9 cellular contexts compared by ENCODE assay signal in genomic region chr18:57435851-57436192, GRCh38. TPM values are rescaled to one million over a fixed set of nuclear protein-coding genes. Genes with fewer than 3 reads are reported as not detected.
DNase-seq lines count a peak whose midpoint lies in the region; ATAC-seq, FAIRE-seq and TF ChIP-seq lines count a peak whose summit lies in the region.
"Had no signal": no experiment of that assay in that cellular context is flagged by ENCODE, and none has a peak within 500 bp of the region (broad histone marks: within the 10 kb centered on the region; RNA-seq: fewer than 3 reads in every experiment).

No MANE protein-coding gene starts in this region.

- H3K36me3 ChIP-seq in BLaER1, result no peaks in the 10 kb centered on the region
- no peaks in the 10 kb centered on the region for H3K36me3 ChIP-seq in ascending aorta
- no peaks in the 10 kb centered on the region for H3K36me3 ChIP-seq in naive thymus-derived CD4-positive, alpha-beta T cell (ENCODE audit: control insufficient read depth in 2 of 3, insufficient read depth in 3 of 3, low read length in 3 of 3)

- peaks cover 78% of the 10 kb centered on the region for H4K20me1 ChIP-seq in BLaER1

- H3K4me3 ChIP-seq in BLaER1, result no peak overlapping the region
- peak overlapping the region; percentile 23 to 50 for H3K4me3 ChIP-seq in ascending aorta
- H3K4me3 ChIP-seq in naive thymus-derived CD4-positive, alpha-beta T cell (ENCODE audit: low read length), result no peak overlapping the region

- no peak overlapping the region for H3K9ac ChIP-seq in BLaER1

- DNase-seq in GM13977 (ENCODE audit: low spot score), result peak; percentile 21
- no peak for DNase-seq in ascending aorta (ENCODE audit: low spot score in 2 of 2)
- no peak for DNase-seq in naive thymus-derived CD4-positive, alpha-beta T cell
- DNase-seq in urothelium cell line (ENCODE audit: low spot score), result no peak
- DNase-seq in DMS114 treated with DMSO at 0.1 percent for 48 hours (lab: John Stamatoyannopoulos, UW; ENCODE audit: unreplicated experiment), result no peak
- DNase-seq in stimulated activated CD8-positive, alpha-beta memory T cell treated with anti-CD3 and anti-CD28 coated beads, Interleukin-4, amount 100 ng/mL, for 48 hours, result no peak
- DNase-seq: GF-D8 had no signal

- peak overlapping the region in 2 of 9 donors; percentile 59 to 77 for H3K27ac Mint-ChIP-seq in naive thymus-derived CD4-positive, alpha-beta T cell

- peaks cover 0 to 5% (median 3%) of the 10 kb centered on the region in 5 donors for H3K36me3 Mint-ChIP-seq in naive thymus-derived CD4-positive, alpha-beta T cell

- ATAC-seq in naive thymus-derived CD4-positive, alpha-beta T cell, result no peak
- ATAC-seq in HG03025 (IDR thresholded peaks at IDR 0.05; ENCODE audit: low FRiP score, unreplicated experiment), result no peak

- H3K27me3 Mint-ChIP-seq in naive thymus-derived CD4-positive, alpha-beta T cell, result peaks cover 76 to 89% (median 81%) of the 10 kb centered on the region in 5 donors

- H3K27ac ChIP-seq in BLaER1 (no peak overlapping the region), ascending aorta (no peak overlapping the region)
- H3K27ac ChIP-seq in naive thymus-derived CD4-positive, alpha-beta T cell (ENCODE audit: low read depth, low read length), result no peak overlapping the region

- peaks cover 0 to 33% (median 10%) of the 10 kb centered on the region in 11 donors for H3K9me3 Mint-ChIP-seq in naive thymus-derived CD4-positive, alpha-beta T cell

- H3K4me1 ChIP-seq in BLaER1 (peaks cover 31% of the 10 kb centered on the region), ascending aorta (peaks cover 3 to 20% of the 10 kb centered on the region in 2 donors)
- H3K4me1 ChIP-seq in naive thymus-derived CD4-positive, alpha-beta T cell (ENCODE audit: control insufficient read depth in 2 of 2, insufficient read depth in 2 of 2, low read length in 2 of 2), result peaks cover 0 to 10% of the 10 kb centered on the region in 2 donors

- H3K9me3 ChIP-seq in BLaER1 (peaks cover 6% of the 10 kb centered on the region; the same call in 1 of the 2 replicates), ascending aorta (no peaks in the 10 kb centered on the region)
- peaks cover 0 to 9% (median 0%) of the 10 kb centered on the region in 3 experiments for H3K9me3 ChIP-seq in naive thymus-derived CD4-positive, alpha-beta T cell (ENCODE audit: control insufficient read depth in 2 of 3, low read length in 3 of 3)

- TF ChIP-seq CTCF in GM13977 (IDR thresholded peaks at IDR 0.05; ENCODE audit: extremely low read depth, insufficient read depth, missing control alignments) (no peak), ascending aorta (IDR thresholded peaks at IDR 0.05) (no peak)

- no peak for FAIRE-seq in urothelium cell line (lab: Jason Lieb, UNC)

- 0 out of 2 replicates have a peak overlapping the region, but pooled peaks have one; percentile 12 for H3K4me2 ChIP-seq in BLaER1

- intact Hi-C loops in ascending aorta (cut with DNase I), result loop anchor here (10.0 kb wide), 1 partner anchor 409 kb away; no protein-coding TSS in a partner anchor
- intact Hi-C loops in naive thymus-derived CD4-positive, alpha-beta T cell (cut with micrococcal nuclease), result loop anchor here in 1 of 2 donors (10.0 kb wide), 1 partner anchor 369 kb away; the partner anchor contains the start of gene ATP8B1

- POLR2A ChIA-PET in naive thymus-derived CD4-positive, alpha-beta T cell (lab: Charles Lee), result no interaction called here

- peak overlapping the region in 9 of 10 donors; percentile 64 to 84 (median 73) for H3K4me3 Mint-ChIP-seq in naive thymus-derived CD4-positive, alpha-beta T cell

- H3K4me1 Mint-ChIP-seq in naive thymus-derived CD4-positive, alpha-beta T cell, result peaks cover 19 to 66% (median 44%) of the 10 kb centered on the region in 7 donors

- CTCF ChIA-PET in naive thymus-derived CD4-positive, alpha-beta T cell (lab: Charles Lee), result no interaction called here

- in situ Hi-C loops in GM13977 (cut with MboI; ENCODE audit: low pct_unique_long_range_greater_than_20kb, low sequenced_read_pairs, unreplicated experiment), result loop anchor here (25.0 kb wide), 1 partner anchor 574 kb away; no protein-coding TSS in a partner anchor

- H3K27me3 ChIP-seq in BLaER1, result peaks cover 94% of the 10 kb centered on the region
- peaks cover 40% of the 10 kb centered on the region for H3K27me3 ChIP-seq in ascending aorta
- H3K27me3 ChIP-seq in naive thymus-derived CD4-positive, alpha-beta T cell (ENCODE audit: control insufficient read depth in 2 of 2, insufficient read depth in 2 of 2, low read length in 2 of 2), result peaks cover 8 to 39% of the 10 kb centered on the region in 2 donors

RNA-seq across cellular contexts. Expression of gene ONECUT2, which starts 0.6 kb away (rescaled TPM):
- total RNA-seq in ascending aorta, result 0.11 TPM
- not detected for total RNA-seq in naive thymus-derived CD4-positive, alpha-beta T cell
- not detected for polyA plus RNA-seq in naive thymus-derived CD4-positive, alpha-beta T cell

Comparison
In these comparisons a context has a peak if more than half of its experiments do, and no peak if none do; other contexts are left out.
1. H3K4me3 ChIP-seq: peak in ascending aorta (2 of 2); none in BLaER1 (single experiment) and naive thymus-derived CD4-positive, alpha-beta T cell (single experiment).